11 cellular contexts compared by ENCODE assay signal in the genomic region with DNA sequence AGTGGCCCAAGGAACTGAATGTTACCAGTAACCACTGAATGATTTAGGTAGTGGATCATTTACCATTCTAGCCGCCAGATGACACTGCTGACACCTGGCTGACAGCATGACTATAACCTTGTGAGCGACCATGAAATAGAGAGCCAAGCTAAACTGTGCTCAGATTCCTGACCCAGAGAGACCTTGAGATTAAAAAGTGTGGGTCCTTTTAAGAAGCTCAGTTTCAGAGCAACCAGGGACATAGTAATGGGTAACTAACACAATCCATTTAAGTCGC.
DNase-seq lines count a peak whose midpoint lies in the region; ATAC-seq, FAIRE-seq and TF ChIP-seq lines count a peak whose summit lies in the region.
"Had no signal": no experiment of that assay in that cellular context is flagged by ENCODE, and none has a peak within 500 bp of the region (broad histone marks: within the 10 kb centered on the region; RNA-seq: fewer than 3 reads in every experiment).

No MANE protein-coding gene starts in this region.

- DNase-seq in GM12864 (ENCODE audit: low read depth) (no peak), H7 (peak; percentile 2), kidney (no peak), activated gamma-delta T cell treated with Interleukin-2 at 50 U/mL for 16 hours (no peak), NCI-H1105 treated with DMSO at 0.1 percent for 48 hours (lab: John Stamatoyannopoulos, UW) (no peak)
- no peak for DNase-seq in naive thymus-derived CD8-positive, alpha-beta T cell
- DNase-seq in activated CD4-positive, alpha-beta T cell treated with anti-CD3 and anti-CD28 coated beads, Interleukin-2, amount 50 U/mL, for 1 hour: no peak
- DNase-seq: activated CD4-positive, alpha-beta T cell treated with anti-CD3 and anti-CD28 coated beads, Interleukin-2, amount 50 U/mL, for 48 hours; IMR-90; uterus had no signal

- H3K4me1 ChIP-seq in OCI-LY3 (ENCODE audit: low read length) (no peaks in the 10 kb centered on the region), kidney (ENCODE audit: control insufficient read depth in 1 of 2, insufficient read depth in 1 of 2, low read depth in 1 of 2, low read length in 2 of 2) (no peaks in the 10 kb centered on the region)
- H3K4me1 ChIP-seq: uterus had no signal

- no peak overlapping the region for H3K4me3 ChIP-seq in GM12864 (ENCODE audit: low read depth, low read length)
- H3K4me3 ChIP-seq in H7 (ENCODE audit: insufficient read depth, low read depth, low read length): no peak overlapping the region
- H3K4me3 ChIP-seq in OCI-LY3 (ENCODE audit: low read length): no peak overlapping the region
- H3K4me3 ChIP-seq in kidney (ENCODE audit: low read length in 2 of 2): no peak overlapping the region
- H3K4me3 ChIP-seq: uterus had no signal

- H3K9me3 ChIP-seq in OCI-LY3 (ENCODE audit: insufficient read depth, low read length) (no peaks in the 10 kb centered on the region), kidney (ENCODE audit: control insufficient read depth in 1 of 2, low read length in 2 of 2) (no peaks in the 10 kb centered on the region)
- H3K9me3 ChIP-seq: uterus had no signal

- no peaks in the 10 kb centered on the region for H3K36me3 ChIP-seq in H7 (replicated peaks; ENCODE audit: control insufficient read depth, insufficient read depth, low read length)
- H3K36me3 ChIP-seq in OCI-LY3 (replicated peaks; ENCODE audit: low read depth, low read length): no peaks in the 10 kb centered on the region
- no peaks in the 10 kb centered on the region for H3K36me3 ChIP-seq in kidney (ENCODE audit: control insufficient read depth in 1 of 2, insufficient read depth in 2 of 2, low read length in 2 of 2)
- H3K36me3 ChIP-seq: uterus had no signal

- H3K79me2 ChIP-seq in OCI-LY3 (ENCODE audit: low read length): no peaks in the 10 kb centered on the region

- no peak overlapping the region for H3K27ac Mint-ChIP-seq in naive thymus-derived CD8-positive, alpha-beta T cell

- intact Hi-C loops in kidney (cut with DNase I): no loop called here

- H3K27me3 ChIP-seq in H7 (ENCODE audit: control insufficient read depth, insufficient read depth, low read length) (no peaks in the 10 kb centered on the region), OCI-LY3 (ENCODE audit: low read depth, low read length) (no peaks in the 10 kb centered on the region)
- H3K27me3 ChIP-seq: uterus had no signal

- no peak overlapping the region for H3K4me3 Mint-ChIP-seq in naive thymus-derived CD8-positive, alpha-beta T cell

- H3K27me3 Mint-ChIP-seq in naive thymus-derived CD8-positive, alpha-beta T cell: no peaks in the 10 kb centered on the region

- H3K4me2 ChIP-seq in OCI-LY3 (ENCODE audit: low read length): no peak overlapping the region

- no peak overlapping the region for H3K27ac ChIP-seq in OCI-LY3 (ENCODE audit: low read length)
- H3K27ac ChIP-seq in kidney (ENCODE audit: low read depth in 2 of 2, low read length in 2 of 2): no peak overlapping the region
- H3K27ac ChIP-seq: uterus had no signal

- H3K36me3 Mint-ChIP-seq in naive thymus-derived CD8-positive, alpha-beta T cell: no peaks in the 10 kb centered on the region

- H3K4me1 Mint-ChIP-seq in naive thymus-derived CD8-positive, alpha-beta T cell: no peaks in the 10 kb centered on the region

- peaks cover 0 to 7% (median 2%) of the 10 kb centered on the region in 9 donors for H3K9me3 Mint-ChIP-seq in naive thymus-derived CD8-positive, alpha-beta T cell

- H4K20me1 ChIP-seq in OCI-LY3 (ENCODE audit: insufficient read depth, low read length): no peaks in the 10 kb centered on the region

- no peak for FAIRE-seq in kidney (lab: Jason Lieb, UNC)

- H2AFZ ChIP-seq in OCI-LY3 (ENCODE audit: low read depth, low read length): no peak overlapping the region

- POLR2A ChIA-PET in naive thymus-derived CD8-positive, alpha-beta T cell (lab: Charles Lee): no interaction called here

- TF ChIP-seq CTCF in GM12864 (IDR thresholded peaks at IDR 0.05; ENCODE audit: low read depth, low read length, missing control alignments): peak; percentile 34
- peak; percentile 35 for TF ChIP-seq CTCF in OCI-LY3 (IDR thresholded peaks at IDR 0.05; ENCODE audit: low read depth, low read length)
- peak; percentile 33 for TF ChIP-seq CTCF in kidney (IDR thresholded peaks at IDR 0.05; ENCODE audit: borderline replicate concordance, extremely low read depth, insufficient read depth)

- no peak for ATAC-seq in naive thymus-derived CD8-positive, alpha-beta T cell

- H3K9ac ChIP-seq in OCI-LY3 (ENCODE audit: low read length) (no peak overlapping the region), kidney (ENCODE audit: low read length in 2 of 2) (no peak overlapping the region)
